In genomic region chr14:90005441-90005840, GRCh38 we compare ENCODE assay signal across 26 cellular contexts. TPM values are rescaled to one million over a fixed set of nuclear protein-coding genes. Genes with fewer than 3 reads are reported as not detected.
"Had no signal": no experiment of that assay in that cellular context is flagged by ENCODE, and none has a peak within 500 bp of the region (broad histone marks: within the 10 kb centered on the region; RNA-seq: fewer than 3 reads in every experiment).

No MANE protein-coding gene starts in this region.

- H3K4me3 Mint-ChIP-seq: dendritic cell treated with granulocyte-macrophage colony-stimulating factor and Interleukin-4, amounts not matched to agents 40 ng/mL and 50 ng/mL, for 4 days; effector memory CD8-positive, alpha-beta T cell; endodermal cell had no signal

- H3K27me3 Mint-ChIP-seq: dendritic cell treated with granulocyte-macrophage colony-stimulating factor and Interleukin-4, amounts not matched to agents 40 ng/mL and 50 ng/mL, for 4 days; effector memory CD8-positive, alpha-beta T cell had no signal

- DNase-seq: colonic mucosa; cortex of kidney; dermis blood vessel endothelial cell; dorsolateral prefrontal cortex; effector CD4-positive, alpha-beta T cell; effector CD8-positive, alpha-beta T cell; effector memory CD4-positive, alpha-beta T cell; effector memory CD8-positive, alpha-beta T cell; endodermal cell; esophagus squamous epithelium; foreskin fibroblast; foreskin keratinocyte; foreskin melanocyte; gastrocnemius medialis; glutamatergic neuron; head of caudate nucleus; heart left ventricle; heart right ventricle had no signal

- H3K9me3 Mint-ChIP-seq: dendritic cell treated with granulocyte-macrophage colony-stimulating factor and Interleukin-4, amounts not matched to agents 40 ng/mL and 50 ng/mL, for 4 days; effector memory CD8-positive, alpha-beta T cell; endodermal cell had no signal

- ATAC-seq: effector memory CD8-positive, alpha-beta T cell; esophagus mucosa; foreskin keratinocyte; gastrocnemius medialis; gastroesophageal sphincter; heart left ventricle; heart right ventricle had no signal

- H3K27ac Mint-ChIP-seq: dendritic cell treated with granulocyte-macrophage colony-stimulating factor and Interleukin-4, amounts not matched to agents 40 ng/mL and 50 ng/mL, for 4 days; endodermal cell had no signal

- H3K4me1 Mint-ChIP-seq: endodermal cell had no signal

RNA-seq across cellular contexts. Expression of gene KCNK13, which starts 56.4 kb away (rescaled TPM):
- total RNA-seq: dermis blood vessel endothelial cell, dermis microvascular lymphatic vessel endothelial cell, endothelial cell of umbilical vein, fibroblast of lung, fibroblast of villous mesenchyme, foreskin keratinocyte, gastrocnemius medialis, glomerular endothelial cell had no signal
- polyA plus RNA-seq: endothelial cell of umbilical vein, fibroblast of lung had no signal
